Comparison of ENCODE assay signal across 8 cellular contexts in genomic region chr1:206203364-206204158, GRCh38. TPM values are rescaled to one million over a fixed set of nuclear protein-coding genes. Genes with fewer than 3 reads are reported as not detected.
DNase-seq lines count a peak whose midpoint lies in the region; ATAC-seq and TF ChIP-seq lines count a peak whose summit lies in the region.
"Not testable (repeated sequence)": the region's sequence is repeated elsewhere in the genome, so short reads cannot be mapped to it uniquely, and the experiment has no call there.

Gene SRGAP2 (plus strand): TSS chr1:206203541. CDS start chr1:206205971, 2,430 bp downstream.

- not testable (repeated sequence) for H3K9ac ChIP-seq in H9 (ENCODE audit: extremely low read depth, insufficient read length, low read length)

- H4K5ac ChIP-seq in H9 (ENCODE audit: insufficient read length, low read depth, low read length): not testable (repeated sequence)

- not testable (repeated sequence) for H3K4me2 ChIP-seq in H9 (ENCODE audit: insufficient read depth, insufficient read length, low read length)

- peak; percentile 31 for DNase-seq in COR-L47 (lab: John Stamatoyannopoulos, UW)
- DNase-seq in H9: peak; percentile 37
- DNase-seq in MV-4-11 (lab: John Stamatoyannopoulos, UW): peak; percentile 29
- DNase-seq in activated effector memory CD4-positive, alpha-beta T cell treated with Interleukin-2 at 50 U/mL for 16 hours: peak; percentile 31
- DNase-seq in fibroblast of mammary gland (ENCODE audit: low read depth): peak; percentile 62
- peak; percentile 48 for DNase-seq in myocyte (ENCODE audit: low read depth)
- peak; percentile 9 for DNase-seq in stimulated activated CD8-positive, alpha-beta memory T cell treated with anti-CD3 and anti-CD28 coated beads, Interleukin-15, amount 100 ng/mL, for 24 hours (ENCODE audit: low read depth)

- H3K27ac Mint-ChIP-seq in H9: not testable (repeated sequence)

- not testable (repeated sequence) for H2BK5ac ChIP-seq in H9 (ENCODE audit: insufficient read length, low read length)

- not testable (repeated sequence) for H3K27me3 ChIP-seq in H9 (ENCODE audit: insufficient read depth, low read length)

- not testable (repeated sequence) for H3K14ac ChIP-seq in H9 (ENCODE audit: insufficient read depth, low read length)

- not testable (repeated sequence) for H3K23ac ChIP-seq in H9 (ENCODE audit: insufficient read length, low read depth, low read length)

- H3K9me3 ChIP-seq in H9 (ENCODE audit: control insufficient read depth, low read depth, low read length): not testable (repeated sequence)

- not testable (repeated sequence) for H3K56ac ChIP-seq in H9 (ENCODE audit: insufficient read length, low read depth, low read length)

- H2BK15ac ChIP-seq in H9 (ENCODE audit: low read depth, low read length): not testable (repeated sequence)

- H3K9me3 Mint-ChIP-seq in H9: not testable (repeated sequence)

- H3K27ac ChIP-seq in H9 (ENCODE audit: insufficient read length, low read depth, low read length): not testable (repeated sequence)

- H2AK5ac ChIP-seq in H9 (ENCODE audit: insufficient read length, low read length): not testable (repeated sequence)

- not testable (repeated sequence) for H3K27me3 Mint-ChIP-seq in H9 (ENCODE audit: low read depth)

- not testable (repeated sequence) for H3K79me2 ChIP-seq in H9 (ENCODE audit: insufficient read depth, low read length)

- H3K4me1 Mint-ChIP-seq in H9: not testable (repeated sequence)

- not testable (repeated sequence) for H4K91ac ChIP-seq in H9 (ENCODE audit: insufficient read length, low read depth, low read length)

- not testable (repeated sequence) for H3T11ph ChIP-seq in H9 (ENCODE audit: low read length)

- H3K4me3 ChIP-seq in fibroblast of mammary gland (ENCODE audit: control insufficient read depth, low read depth, low read length): peak within 1 kb of the TSS; percentile 47

- H2AFZ ChIP-seq in H9 (ENCODE audit: low read length): not testable (repeated sequence)

- not testable (repeated sequence) for H3K18ac ChIP-seq in H9 (ENCODE audit: insufficient read length, low read depth, low read length)

- not testable (repeated sequence) for H3K4ac ChIP-seq in H9 (ENCODE audit: low read depth, low read length)

- peak; percentile 73 for ATAC-seq in SK-N-SH treated with all-trans-retinoic acid at 6 μM for 48 hours

- H3K36me3 Mint-ChIP-seq in H9 (ENCODE audit: insufficient read depth in 1 of 3, low read depth in 3 of 3): not testable (repeated sequence)

- not testable (repeated sequence) for H3K79me1 ChIP-seq in H9 (ENCODE audit: insufficient read depth, low read depth, low read length, poor library complexity, severe bottlenecking)

- WGBS in H9 (ENCODE audit: extremely low coverage, insufficient read length, low lambda C conversion rate): no CpG with 5 or more reads among the region's 63 CpGs

- H2BK20ac ChIP-seq in H9 (ENCODE audit: low read depth, low read length, poor library complexity, severe bottlenecking): not testable (repeated sequence)

- peak within 1 kb of the TSS; percentile 65 to 83 for H3K4me3 Mint-ChIP-seq in H9

- H4K20me1 ChIP-seq in H9 (ENCODE audit: control insufficient read depth, insufficient read depth, insufficient read length): not testable (repeated sequence)

- not testable (repeated sequence) for H2BK12ac ChIP-seq in H9 (ENCODE audit: insufficient read length, low read depth, low read length)

- H2BK120ac ChIP-seq in H9 (ENCODE audit: low read depth, low read length, poor library complexity, severe bottlenecking): not testable (repeated sequence)

- H3K23me2 ChIP-seq in H9 (ENCODE audit: insufficient read length, low read depth, low read length, poor library complexity, severe bottlenecking): not testable (repeated sequence)

- TF ChIP-seq CTCF in H9 (conservative IDR thresholded peaks at IDR 0.05); fibroblast of mammary gland (conservative IDR thresholded peaks at IDR 0.05; ENCODE audit: control insufficient read depth, insufficient read depth, low read depth, low read length): not testable (repeated sequence)

- H4K8ac ChIP-seq in H9 (replicated peaks; ENCODE audit: insufficient read length, low read depth, low read length): not testable (repeated sequence)

- not testable (repeated sequence) for H3K4me1 ChIP-seq in H9 (ENCODE audit: insufficient read depth, low read length)

RNA-seq across cellular contexts. Expression of gene SRGAP2, which starts in this region (rescaled TPM):
- 36.5 and 37.9 TPM in 2 replicates for total RNA-seq in H9 (2021)
- 44.4 and 64.6 TPM in 2 replicates for total RNA-seq in myocyte
- polyA plus RNA-seq in myocyte (2012): 34.6 TPM

Comparison
In these comparisons a context has a peak if more than half of its experiments do, and no peak if none do; other contexts are left out.
1. DNase-seq: peak in every context shown above with its lines; median percentile 62 in fibroblast of mammary gland; 48 in myocyte; 37 in H9; 31 in COR-L47; 31 in activated effector memory CD4-positive, alpha-beta T cell treated with Interleukin-2 at 50 U/mL for 16 hours; 29 in MV-4-11; 9 in stimulated activated CD8-positive, alpha-beta memory T cell treated with anti-CD3 and anti-CD28 coated beads, Interleukin-15, amount 100 ng/mL, for 24 hours.